Comparison of ENCODE assay signal across 16 cellular contexts in genomic region chr12:99553461-99553860, GRCh38.
"Had no signal": no experiment of that assay in that cellular context is flagged by ENCODE, and none has a peak within 500 bp of the region (broad histone marks: within the 10 kb centered on the region; RNA-seq: fewer than 3 reads in every experiment).

No MANE protein-coding gene starts in this region.

- H3K27me3 ChIP-seq: colonic mucosa, right atrium auricular region, tibial artery, uterus had no signal

- H3K27ac ChIP-seq: colonic mucosa, parathyroid adenoma, right atrium auricular region, tibial artery, uterus had no signal

- H3K4me2 ChIP-seq: smooth muscle cell had no signal

- H3K79me2 ChIP-seq: parathyroid adenoma had no signal

- DNase-seq: activated CD4-positive, alpha-beta T cell treated with anti-CD3 and anti-CD28 coated beads, Interleukin-2, amount 50 U/mL, for 1 hour; activated CD4-positive, CD25-positive, alpha-beta regulatory T cell; activated naive CD4-positive, alpha-beta T cell treated with anti-CD3 and anti-CD28 coated beads for 36 hours; activated T-cell treated with anti-CD3 and anti-CD28 coated beads for 4 hours; colonic mucosa; foreskin melanocyte; head of caudate nucleus; mammary epithelial cell; naive thymus-derived CD4-positive, alpha-beta T cell; tibial artery; uterus had no signal

- H3K4me1 ChIP-seq: colonic mucosa, parathyroid adenoma, right atrium auricular region, tibial artery, uterus had no signal

- H3K9me3 ChIP-seq: colonic mucosa, right atrium auricular region, tibial artery, uterus had no signal

- H3K4me3 ChIP-seq: colonic mucosa, right atrium auricular region, smooth muscle cell, tibial artery, uterus had no signal

- H3K36me3 ChIP-seq: colonic mucosa, right atrium auricular region, tibial artery, uterus had no signal

- H3K9ac ChIP-seq: parathyroid adenoma had no signal

- H2AFZ ChIP-seq: parathyroid adenoma had no signal

- ATAC-seq: activated T-helper 17 cell treated with anti-CD3 and anti-CD28 coated beads, Interleukin-2, amount 50 U/mL, for 72 hours; naive thymus-derived CD4-positive, alpha-beta T cell; stimulated activated memory B cell treated with anti-CD40 and anti-IgM and Interleukin-4, amounts not matched to agents 10 μg/mL and 1 μg/mL and 100 μg/mL, for 72 hours had no signal
